Comparison of ENCODE assay signal across 1 cellular context in the genomic region with DNA sequence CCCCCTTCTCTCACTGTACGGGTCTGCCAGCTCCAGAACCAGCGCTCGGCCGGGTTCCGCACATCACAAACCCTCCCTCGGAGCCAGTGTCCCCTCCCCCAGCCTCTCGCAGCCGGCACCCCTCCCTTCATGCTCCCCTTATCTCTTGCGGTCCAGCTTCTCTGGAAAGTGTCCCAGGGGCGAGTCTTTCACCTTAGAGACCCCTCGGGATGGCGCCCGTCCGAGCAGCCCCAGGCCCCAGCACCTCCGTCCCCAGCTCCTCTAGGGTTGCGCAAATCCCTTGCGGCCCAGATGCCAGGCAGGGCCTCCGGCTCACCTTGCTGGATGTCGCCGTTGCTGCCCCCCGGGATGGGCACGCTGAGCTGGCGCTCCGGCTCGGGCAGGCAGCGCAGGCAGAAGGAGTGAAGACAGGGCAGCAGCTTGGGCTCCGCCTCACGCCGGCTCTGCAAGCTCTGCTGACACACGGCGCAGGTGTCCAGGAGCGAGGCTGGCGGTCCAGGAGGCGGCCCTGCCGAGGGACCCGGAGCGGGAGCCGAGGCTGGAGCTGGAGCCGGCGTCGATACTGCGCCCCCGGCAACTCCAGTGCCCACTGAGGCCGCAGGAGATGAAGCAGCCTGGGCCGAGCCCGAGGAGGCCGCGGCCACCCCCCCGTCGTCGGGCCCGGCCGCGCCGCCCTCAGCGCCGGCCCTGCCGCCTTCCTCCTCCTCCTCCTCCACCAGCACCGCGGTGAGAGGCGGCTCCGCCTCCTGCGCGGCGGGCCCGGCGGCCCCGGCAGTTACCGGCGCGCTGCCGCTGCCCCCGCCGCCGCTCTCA.
TF ChIP-seq lines count a peak whose summit lies in the region.

No MANE protein-coding gene starts in this region.

TF ChIP-seq in K562, 482 proteins besides CTCF, POLR2A, EP300 and RAD21 (continued from another document and continues in another):
- TF ChIP-seq, protein P1, sequence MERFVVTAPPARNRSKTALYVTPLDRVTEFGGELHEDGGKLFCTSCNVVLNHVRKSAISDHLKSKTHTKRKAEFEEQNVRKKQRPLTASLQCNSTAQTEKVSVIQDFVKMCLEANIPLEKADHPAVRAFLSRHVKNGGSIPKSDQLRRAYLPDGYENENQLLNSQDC (CRISPR knock-in tag; IDR thresholded peaks at IDR 0.05): no peak
- TF ChIP-seq CREM (IDR thresholded peaks at IDR 0.05; ENCODE audit: low read depth): no peak
- no peak for TF ChIP-seq ZFP36 (IDR thresholded peaks at IDR 0.05; ENCODE audit: low read depth, low read length, partially characterized antibody)
- TF ChIP-seq ADNP (tag; IDR thresholded peaks at IDR 0.05): no peak
- no peak for TF ChIP-seq NFE2 (IDR thresholded peaks at IDR 0.05; ENCODE audit: low read depth)
- no peak for TF ChIP-seq STAT5B (CRISPR knock-in tag; IDR thresholded peaks at IDR 0.05)
- no peak for TF ChIP-seq TCFL5 (CRISPR knock-in tag; conservative IDR thresholded peaks at IDR 0.05)
- peak; percentile 64 for TF ChIP-seq CBFA2T2 (conservative IDR thresholded peaks at IDR 0.05)
- no peak for TF ChIP-seq HMG20B (CRISPR knock-in tag; IDR thresholded peaks at IDR 0.05)
- TF ChIP-seq, protein P2, sequence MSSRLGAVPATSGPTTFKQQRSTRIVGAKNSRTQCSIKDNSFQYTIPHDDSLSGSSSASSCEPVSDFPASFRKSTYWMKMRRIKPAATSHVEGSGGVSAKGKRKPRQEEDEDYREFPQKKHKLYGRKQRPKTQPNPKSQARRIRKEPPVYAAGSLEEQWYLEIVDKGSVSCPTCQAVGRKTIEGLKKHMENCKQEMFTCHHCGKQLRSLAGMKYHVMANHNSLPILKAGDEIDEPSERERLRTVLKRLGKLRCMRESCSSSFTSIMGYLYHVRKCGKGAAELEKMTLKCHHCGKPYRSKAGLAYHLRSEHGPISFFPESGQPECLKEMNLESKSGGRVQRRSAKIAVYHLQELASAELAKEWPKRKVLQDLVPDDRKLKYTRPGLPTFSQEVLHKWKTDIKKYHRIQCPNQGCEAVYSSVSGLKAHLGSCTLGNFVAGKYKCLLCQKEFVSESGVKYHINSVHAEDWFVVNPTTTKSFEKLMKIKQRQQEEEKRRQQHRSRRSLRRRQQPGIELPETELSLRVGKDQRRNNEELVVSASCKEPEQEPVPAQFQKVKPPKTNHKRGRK (tag; IDR thresholded peaks at IDR 0.05): no peak
- TF ChIP-seq CBFA2T3 (IDR thresholded peaks at IDR 0.05): peak; percentile 82
- no peak for TF ChIP-seq NFYB (IDR thresholded peaks at IDR 0.05; ENCODE audit: extremely low read depth, insufficient read length)
- TF ChIP-seq, protein P3, sequence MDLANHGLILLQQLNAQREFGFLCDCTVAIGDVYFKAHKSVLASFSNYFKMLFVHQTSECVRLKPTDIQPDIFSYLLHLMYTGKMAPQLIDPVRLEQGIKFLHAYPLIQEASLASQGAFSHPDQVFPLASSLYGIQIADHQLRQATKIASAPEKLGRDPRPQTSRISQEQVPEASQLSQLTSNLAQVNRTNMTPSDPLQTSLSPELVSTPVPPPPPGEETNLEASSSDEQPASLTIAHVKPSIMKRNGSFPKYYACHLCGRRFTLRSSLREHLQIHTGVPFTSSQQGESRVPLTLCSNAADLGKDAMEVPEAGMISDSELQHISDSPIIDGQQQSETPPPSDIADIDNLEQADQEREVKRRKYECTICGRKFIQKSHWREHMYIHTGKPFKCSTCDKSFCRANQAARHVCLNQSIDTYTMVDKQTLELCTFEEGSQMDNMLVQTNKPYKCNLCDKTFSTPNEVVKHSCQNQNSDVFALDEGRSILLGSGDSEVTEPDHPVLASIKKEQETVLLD (IDR thresholded peaks at IDR 0.05): 0 out of 2 replicates have a peak, but pooled peaks have one; percentile 53
- TF ChIP-seq SP2 (IDR thresholded peaks at IDR 0.05; ENCODE audit: extremely low read depth, low read depth, low read length, poor library complexity, severe bottlenecking): no peak
- TF ChIP-seq MCM7 (IDR thresholded peaks at IDR 0.05): no peak
- TF ChIP-seq TOE1 (IDR thresholded peaks at IDR 0.05; ENCODE audit: borderline replicate concordance): peak; percentile 74; the same call in 1 of the 2 replicates
- TF ChIP-seq TOE1 (CRISPR knock-in tag; IDR thresholded peaks at IDR 0.05; ENCODE audit: borderline replicate concordance, low read depth): peak; percentile 77; the same call in 1 of the 2 replicates
- TF ChIP-seq SRSF7 (optimal IDR thresholded peaks at IDR 0.05; ENCODE audit: low read depth, low read length): no peak
- TF ChIP-seq MAFG (tag; conservative IDR thresholded peaks at IDR 0.05): no peak
- TF ChIP-seq ZNF707 (CRISPR knock-in tag; conservative IDR thresholded peaks at IDR 0.05): no peak
- 0 out of 2 replicates have a peak, but pooled peaks have one; percentile 7 for TF ChIP-seq XRCC5 (IDR thresholded peaks at IDR 0.05; ENCODE audit: low read depth, low read length)
- no peak for TF ChIP-seq ZNF347 (CRISPR knock-in tag; IDR thresholded peaks at IDR 0.05; ENCODE audit: low read depth)
- peak; percentile 57 for TF ChIP-seq SP1 (CRISPR knock-in tag; IDR thresholded peaks at IDR 0.05)
- TF ChIP-seq, protein P4, sequence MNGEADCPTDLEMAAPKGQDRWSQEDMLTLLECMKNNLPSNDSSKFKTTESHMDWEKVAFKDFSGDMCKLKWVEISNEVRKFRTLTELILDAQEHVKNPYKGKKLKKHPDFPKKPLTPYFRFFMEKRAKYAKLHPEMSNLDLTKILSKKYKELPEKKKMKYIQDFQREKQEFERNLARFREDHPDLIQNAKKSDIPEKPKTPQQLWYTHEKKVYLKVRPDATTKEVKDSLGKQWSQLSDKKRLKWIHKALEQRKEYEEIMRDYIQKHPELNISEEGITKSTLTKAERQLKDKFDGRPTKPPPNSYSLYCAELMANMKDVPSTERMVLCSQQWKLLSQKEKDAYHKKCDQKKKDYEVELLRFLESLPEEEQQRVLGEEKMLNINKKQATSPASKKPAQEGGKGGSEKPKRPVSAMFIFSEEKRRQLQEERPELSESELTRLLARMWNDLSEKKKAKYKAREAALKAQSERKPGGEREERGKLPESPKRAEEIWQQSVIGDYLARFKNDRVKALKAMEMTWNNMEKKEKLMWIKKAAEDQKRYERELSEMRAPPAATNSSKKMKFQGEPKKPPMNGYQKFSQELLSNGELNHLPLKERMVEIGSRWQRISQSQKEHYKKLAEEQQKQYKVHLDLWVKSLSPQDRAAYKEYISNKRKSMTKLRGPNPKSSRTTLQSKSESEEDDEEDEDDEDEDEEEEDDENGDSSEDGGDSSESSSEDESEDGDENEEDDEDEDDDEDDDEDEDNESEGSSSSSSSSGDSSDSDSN (IDR thresholded peaks at IDR 0.05; ENCODE audit: borderline replicate concordance in 1 of 2, low read depth in 2 of 2, low read length in 2 of 2): peak; percentile 50 to 51; a peak in 1 of 4 replicates
- TF ChIP-seq ZNF354B (CRISPR knock-in tag; IDR thresholded peaks at IDR 0.05): no peak
- TF ChIP-seq, protein P5, sequence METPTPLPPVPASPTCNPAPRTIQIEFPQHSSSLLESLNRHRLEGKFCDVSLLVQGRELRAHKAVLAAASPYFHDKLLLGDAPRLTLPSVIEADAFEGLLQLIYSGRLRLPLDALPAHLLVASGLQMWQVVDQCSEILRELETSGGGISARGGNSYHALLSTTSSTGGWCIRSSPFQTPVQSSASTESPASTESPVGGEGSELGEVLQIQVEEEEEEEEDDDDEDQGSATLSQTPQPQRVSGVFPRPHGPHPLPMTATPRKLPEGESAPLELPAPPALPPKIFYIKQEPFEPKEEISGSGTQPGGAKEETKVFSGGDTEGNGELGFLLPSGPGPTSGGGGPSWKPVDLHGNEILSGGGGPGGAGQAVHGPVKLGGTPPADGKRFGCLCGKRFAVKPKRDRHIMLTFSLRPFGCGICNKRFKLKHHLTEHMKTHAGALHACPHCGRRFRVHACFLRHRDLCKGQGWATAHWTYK (CRISPR knock-in tag; IDR thresholded peaks at IDR 0.05): no peak
- TF ChIP-seq MTA3 (IDR thresholded peaks at IDR 0.05; ENCODE audit: borderline replicate concordance): peak; percentile 60; the same call in 1 of the 2 replicates
- no peak for TF ChIP-seq FOXA3 (CRISPR knock-in tag; conservative IDR thresholded peaks at IDR 0.05 in 1 of 2, IDR thresholded peaks at IDR 0.05 in 1 of 2)
- peak; percentile 52; the same call in 1 of the 2 replicates for TF ChIP-seq POLR2AphosphoS5 (IDR thresholded peaks at IDR 0.05; ENCODE audit: control insufficient read depth, insufficient read depth, low read depth, low read length)
- TF ChIP-seq ZNF766 (CRISPR knock-in tag; conservative IDR thresholded peaks at IDR 0.05): no peak; the same call in 1 of the 2 replicates
- no peak for TF ChIP-seq DACH1 (IDR thresholded peaks at IDR 0.05; ENCODE audit: partially characterized antibody)
- TF ChIP-seq, protein P6, sequence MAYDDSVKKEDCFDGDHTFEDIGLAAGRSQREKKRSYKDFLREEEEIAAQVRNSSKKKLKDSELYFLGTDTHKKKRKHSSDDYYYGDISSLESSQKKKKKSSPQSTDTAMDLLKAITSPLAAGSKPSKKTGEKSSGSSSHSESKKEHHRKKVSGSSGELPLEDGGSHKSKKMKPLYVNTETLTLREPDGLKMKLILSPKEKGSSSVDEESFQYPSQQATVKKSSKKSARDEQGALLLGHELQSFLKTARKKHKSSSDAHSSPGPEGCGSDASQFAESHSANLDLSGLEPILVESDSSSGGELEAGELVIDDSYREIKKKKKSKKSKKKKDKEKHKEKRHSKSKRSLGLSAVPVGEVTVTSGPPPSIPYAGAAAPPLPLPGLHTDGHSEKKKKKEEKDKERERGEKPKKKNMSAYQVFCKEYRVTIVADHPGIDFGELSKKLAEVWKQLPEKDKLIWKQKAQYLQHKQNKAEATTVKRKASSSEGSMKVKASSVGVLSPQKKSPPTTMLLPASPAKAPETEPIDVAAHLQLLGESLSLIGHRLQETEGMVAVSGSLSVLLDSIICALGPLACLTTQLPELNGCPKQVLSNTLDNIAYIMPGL (CRISPR knock-in tag; IDR thresholded peaks at IDR 0.05): no peak
- no peak for TF ChIP-seq JUNB (CRISPR knock-in tag; conservative IDR thresholded peaks at IDR 0.05)
- peak; percentile 65 for TF ChIP-seq TCF3 (CRISPR knock-in tag; IDR thresholded peaks at IDR 0.05)
- TF ChIP-seq HNRNPL (IDR thresholded peaks at IDR 0.05; ENCODE audit: low read depth, low read length): peak; percentile 92
- peak; percentile 69; the same call in 1 of the 2 replicates for TF ChIP-seq ZEB2 (IDR thresholded peaks at IDR 0.05)
- no peak for TF ChIP-seq SAFB2 (IDR thresholded peaks at IDR 0.05; ENCODE audit: borderline replicate concordance, low read depth, low read length, severe bottlenecking)
- peak; percentile 48; the same call in 1 of the 2 replicates for TF ChIP-seq ZNF143 (CRISPR knock-in tag; IDR thresholded peaks at IDR 0.05)
- no peak for TF ChIP-seq CAMTA2 (CRISPR knock-in tag; conservative IDR thresholded peaks at IDR 0.05)
- TF ChIP-seq, protein P7, sequence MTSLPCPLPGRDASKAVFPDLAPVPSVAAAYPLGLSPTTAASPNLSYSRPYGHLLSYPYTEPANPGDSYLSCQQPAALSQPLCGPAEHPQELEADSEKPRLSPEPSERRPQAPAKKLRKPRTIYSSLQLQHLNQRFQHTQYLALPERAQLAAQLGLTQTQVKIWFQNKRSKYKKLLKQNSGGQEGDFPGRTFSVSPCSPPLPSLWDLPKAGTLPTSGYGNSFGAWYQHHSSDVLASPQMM (CRISPR knock-in tag; IDR thresholded peaks at IDR 0.05): no peak
- TF ChIP-seq CREBBP (IDR thresholded peaks at IDR 0.05; ENCODE audit: low read depth, low read length): no peak
- TF ChIP-seq ZNF75A (CRISPR knock-in tag; IDR thresholded peaks at IDR 0.05): no peak
- TF ChIP-seq TGIF2 (CRISPR knock-in tag; IDR thresholded peaks at IDR 0.05): no peak; the same call in 1 of the 2 replicates
- TF ChIP-seq FOXM1 (IDR thresholded peaks at IDR 0.05; ENCODE audit: low read depth): no peak; the same call in 1 of the 2 replicates
- TF ChIP-seq FOXM1 (CRISPR knock-in tag; IDR thresholded peaks at IDR 0.05; ENCODE audit: low read depth): 0 out of 2 replicates have a peak, but pooled peaks have one; percentile 22
- TF ChIP-seq, protein P8, sequence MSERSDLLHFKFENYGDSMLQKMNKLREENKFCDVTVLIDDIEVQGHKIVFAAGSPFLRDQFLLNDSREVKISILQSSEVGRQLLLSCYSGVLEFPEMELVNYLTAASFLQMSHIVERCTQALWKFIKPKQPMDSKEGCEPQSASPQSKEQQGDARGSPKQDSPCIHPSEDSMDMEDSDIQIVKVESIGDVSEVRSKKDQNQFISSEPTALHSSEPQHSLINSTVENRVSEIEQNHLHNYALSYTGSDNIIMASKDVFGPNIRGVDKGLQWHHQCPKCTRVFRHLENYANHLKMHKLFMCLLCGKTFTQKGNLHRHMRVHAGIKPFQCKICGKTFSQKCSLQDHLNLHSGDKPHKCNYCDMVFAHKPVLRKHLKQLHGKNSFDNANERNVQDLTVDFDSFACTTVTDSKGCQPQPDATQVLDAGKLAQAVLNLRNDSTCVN (CRISPR knock-in tag; IDR thresholded peaks at IDR 0.05): no peak
- no peak; the same call in 1 of the 2 replicates for TF ChIP-seq SMAD4 (CRISPR knock-in tag; conservative IDR thresholded peaks at IDR 0.05)
- TF ChIP-seq ZNF561 (CRISPR knock-in tag; conservative IDR thresholded peaks at IDR 0.05): no peak
- no peak for TF ChIP-seq ZNF717 (CRISPR knock-in tag; IDR thresholded peaks at IDR 0.05)
- 0 out of 2 replicates have a peak, but pooled peaks have one; percentile 31 for TF ChIP-seq ZNF124 (CRISPR knock-in tag; IDR thresholded peaks at IDR 0.05)
- TF ChIP-seq, protein P9, sequence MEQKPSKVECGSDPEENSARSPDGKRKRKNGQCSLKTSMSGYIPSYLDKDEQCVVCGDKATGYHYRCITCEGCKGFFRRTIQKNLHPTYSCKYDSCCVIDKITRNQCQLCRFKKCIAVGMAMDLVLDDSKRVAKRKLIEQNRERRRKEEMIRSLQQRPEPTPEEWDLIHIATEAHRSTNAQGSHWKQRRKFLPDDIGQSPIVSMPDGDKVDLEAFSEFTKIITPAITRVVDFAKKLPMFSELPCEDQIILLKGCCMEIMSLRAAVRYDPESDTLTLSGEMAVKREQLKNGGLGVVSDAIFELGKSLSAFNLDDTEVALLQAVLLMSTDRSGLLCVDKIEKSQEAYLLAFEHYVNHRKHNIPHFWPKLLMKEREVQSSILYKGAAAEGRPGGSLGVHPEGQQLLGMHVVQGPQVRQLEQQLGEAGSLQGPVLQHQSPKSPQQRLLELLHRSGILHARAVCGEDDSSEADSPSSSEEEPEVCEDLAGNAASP (IDR thresholded peaks at IDR 0.05): no peak
- TF ChIP-seq TEAD2 (tag; IDR thresholded peaks at IDR 0.05): no peak
